13 cellular contexts compared by ENCODE assay signal in the genomic region with DNA sequence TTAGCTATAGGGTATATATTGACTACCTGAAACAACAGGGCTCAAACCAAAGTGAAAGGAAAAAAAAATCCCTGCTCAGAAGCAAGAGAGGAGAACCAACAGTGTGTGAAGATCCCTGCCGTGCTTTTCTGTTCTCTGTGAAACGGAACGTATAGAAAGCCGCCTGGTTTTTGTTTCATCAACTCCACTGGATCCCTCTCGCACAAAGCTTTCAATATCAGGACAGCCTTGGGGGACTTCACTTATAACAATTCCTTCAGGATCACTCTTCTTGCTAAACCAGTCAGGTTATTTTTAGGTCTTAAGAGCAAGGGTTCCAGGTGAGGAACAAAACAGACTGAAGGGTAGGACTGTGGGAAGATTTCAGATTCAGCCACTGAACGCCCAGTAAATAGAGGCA.
DNase-seq lines count a peak whose midpoint lies in the region; ATAC-seq, FAIRE-seq and TF ChIP-seq lines count a peak whose summit lies in the region.
"Had no signal": no experiment of that assay in that cellular context is flagged by ENCODE, and none has a peak within 500 bp of the region (broad histone marks: within the 10 kb centered on the region; RNA-seq: fewer than 3 reads in every experiment).

No MANE protein-coding gene starts in this region.

- no peaks in the 10 kb centered on the region for H3K9me3 Mint-ChIP-seq in Calu3 (ENCODE audit: low read depth, unreplicated experiment)
- H3K9me3 Mint-ChIP-seq in activated CD4-positive, alpha-beta T cell treated with anti-CD3 and anti-CD28 coated beads for 36 hours (ENCODE audit: low read depth), result no peaks in the 10 kb centered on the region

- H3K36me3 ChIP-seq in SJCRH30 (peaks cover 3% of the 10 kb centered on the region; the same call in 1 of the 2 replicates), keratinocyte (ENCODE audit: control insufficient read depth in 2 of 2, extremely low read depth in 1 of 2, insufficient read depth in 2 of 2, low read length in 2 of 2) (no peaks in the 10 kb centered on the region)
- H3K36me3 ChIP-seq: BLaER1 treated with 17β-estradiol and CSF1 and Interleukin-3, amounts not matched to agents 10 nM and 100 nM; ovary; upper lobe of right lung had no signal

- H3K9ac ChIP-seq in keratinocyte (ENCODE audit: control insufficient read depth, extremely low read depth, insufficient read depth, low read length), result peak overlapping the region; percentile 16
- H3K9ac ChIP-seq: BLaER1 treated with 17β-estradiol and CSF1 and Interleukin-3, amounts not matched to agents 10 nM and 100 nM had no signal

- H3K4me1 Mint-ChIP-seq in Calu3 (ENCODE audit: low read depth, unreplicated experiment), result no peaks in the 10 kb centered on the region
- H3K4me1 Mint-ChIP-seq in activated CD4-positive, alpha-beta T cell treated with anti-CD3 and anti-CD28 coated beads for 36 hours, result peaks cover 2% of the 10 kb centered on the region

- H2AFZ ChIP-seq in keratinocyte (ENCODE audit: control insufficient read depth, low read length), result peak overlapping the region; percentile 46

- H3K27me3 ChIP-seq in SJCRH30 (no peaks in the 10 kb centered on the region), keratinocyte (ENCODE audit: control insufficient read depth, extremely low read depth, insufficient read depth, low read length) (no peaks in the 10 kb centered on the region)
- H3K27me3 ChIP-seq: BLaER1 treated with 17β-estradiol and CSF1 and Interleukin-3, amounts not matched to agents 10 nM and 100 nM; ovary; upper lobe of right lung had no signal

- no peak for ATAC-seq in activated CD4-positive, alpha-beta T cell treated with anti-CD3 and anti-CD28 coated beads for 36 hours
- no peak for ATAC-seq in GM21390 (IDR thresholded peaks at IDR 0.05; ENCODE audit: unreplicated experiment)
- ATAC-seq: activated CD8-positive, alpha-beta T cell treated with anti-CD3 and anti-CD28 coated beads, Interleukin-2, amount 10 ng/mL, durations not matched to agents 7 days and 5 days; upper lobe of right lung had no signal

- H4K20me1 ChIP-seq in keratinocyte (ENCODE audit: control insufficient read depth, extremely low read depth, insufficient read depth, low read length), result no peaks in the 10 kb centered on the region
- H4K20me1 ChIP-seq: BLaER1 treated with 17β-estradiol and CSF1 and Interleukin-3, amounts not matched to agents 10 nM and 100 nM had no signal

- H3K27me3 Mint-ChIP-seq in Calu3 (ENCODE audit: unreplicated experiment), result no peaks in the 10 kb centered on the region
- no peaks in the 10 kb centered on the region for H3K27me3 Mint-ChIP-seq in activated CD4-positive, alpha-beta T cell treated with anti-CD3 and anti-CD28 coated beads for 36 hours

- H3K4me1 ChIP-seq in SJCRH30 (peaks cover 12% of the 10 kb centered on the region), keratinocyte (ENCODE audit: control insufficient read depth, extremely low read depth, insufficient read depth, low read length) (peaks cover 8% of the 10 kb centered on the region)
- H3K4me1 ChIP-seq: upper lobe of right lung had no signal

- peak overlapping the region; percentile 25 for H3K4me3 ChIP-seq in SJCRH30
- peak overlapping the region in 1 of 3 experiments; percentile 17 for H3K4me3 ChIP-seq in keratinocyte (ENCODE audit: control insufficient read depth in 2 of 3, extremely low read depth in 1 of 3, insufficient read depth in 2 of 3, low read depth in 1 of 3, low read length in 3 of 3)
- H3K4me3 ChIP-seq: BLaER1 treated with 17β-estradiol and CSF1 and Interleukin-3, amounts not matched to agents 10 nM and 100 nM; ovary; upper lobe of right lung had no signal

- POLR2A ChIA-PET in activated CD4-positive, alpha-beta T cell treated with anti-CD3 and anti-CD28 coated beads for 36 hours (lab: Charles Lee), result no interaction called here

- no TSS peak for BruUV-seq in Calu3 (replicated peaks; lab: Mats Ljungman, UMichigan)

- H3K9me3 ChIP-seq in SJCRH30 (replicated peaks) (no peaks in the 10 kb centered on the region), keratinocyte (ENCODE audit: control insufficient read depth, low read depth, low read length) (no peaks in the 10 kb centered on the region)
- H3K9me3 ChIP-seq: BLaER1 treated with 17β-estradiol and CSF1 and Interleukin-3, amounts not matched to agents 10 nM and 100 nM; ovary; upper lobe of right lung had no signal

- FAIRE-seq in keratinocyte (lab: Jason Lieb, UNC), result no peak

- dilution Hi-C loops in keratinocyte (cut with MboI; ENCODE audit: extremely low pct_ligation_motif_present, low sequenced_read_pairs), result no loop called here

- no peak overlapping the region for H3K4me3 Mint-ChIP-seq in Calu3 (ENCODE audit: low read depth, unreplicated experiment)
- H3K4me3 Mint-ChIP-seq in activated CD4-positive, alpha-beta T cell treated with anti-CD3 and anti-CD28 coated beads for 36 hours, result no peak overlapping the region
- H3K4me3 Mint-ChIP-seq: activated CD8-positive, alpha-beta T cell treated with anti-CD3 and anti-CD28 coated beads, Interleukin-2, amount 10 ng/mL, durations not matched to agents 7 days and 5 days had no signal

- intact Hi-C loops in Calu3 (cut with micrococcal nuclease; ENCODE audit: unreplicated experiment), result no loop called here
- intact Hi-C loops in activated CD4-positive, alpha-beta T cell treated with anti-CD3 and anti-CD28 coated beads for 36 hours (cut with DNase I, micrococcal nuclease), result no loop called here

- no peaks in the 10 kb centered on the region for H3K36me3 Mint-ChIP-seq in Calu3 (ENCODE audit: insufficient read depth, unreplicated experiment)
- H3K36me3 Mint-ChIP-seq in activated CD4-positive, alpha-beta T cell treated with anti-CD3 and anti-CD28 coated beads for 36 hours (ENCODE audit: low read depth), result no peaks in the 10 kb centered on the region

- TF ChIP-seq CTCF in Calu3 (IDR thresholded peaks at IDR 0.05; ENCODE audit: unreplicated experiment) (no peak), keratinocyte (optimal IDR thresholded peaks at IDR 0.05 in 1 of 3, IDR thresholded peaks at IDR 0.05 in 1 of 3, conservative IDR thresholded peaks at IDR 0.05 in 1 of 3; ENCODE audit: extremely low read depth in 1 of 3, insufficient read depth in 2 of 3, low read length in 3 of 3) (no peak)

- H3K79me2 ChIP-seq in keratinocyte (ENCODE audit: control insufficient read depth, insufficient read depth, low read length), result no peaks in the 10 kb centered on the region

- H3K4me2 ChIP-seq in keratinocyte (ENCODE audit: control insufficient read depth, extremely low read depth, insufficient read depth, low read depth, low read length), result peak overlapping the region; percentile 60

- DNase-seq in Calu3 (no peak), NCI-H1694 (lab: John Stamatoyannopoulos, UW) (peak; percentile 42), SJCRH30 (peak in 1 of 2 experiments; percentile 49), keratinocyte (ENCODE audit: low read depth, low spot score) (no peak), activated gamma-delta T cell (lab: John Stamatoyannopoulos, UW) (no peak), NCI-H226 (no peak)
- no peak for DNase-seq in activated CD4-positive, alpha-beta T cell treated with anti-CD3 and anti-CD28 coated beads for 36 hours
- DNase-seq: activated CD8-positive, alpha-beta T cell treated with anti-CD3 and anti-CD28 coated beads, Interleukin-2, amount 10 ng/mL, durations not matched to agents 7 days and 5 days; ovary; upper lobe of right lung had no signal

- H3K27ac Mint-ChIP-seq in Calu3 (ENCODE audit: unreplicated experiment), result peak overlapping the region; percentile 35
- no peak overlapping the region for H3K27ac Mint-ChIP-seq in activated CD4-positive, alpha-beta T cell treated with anti-CD3 and anti-CD28 coated beads for 36 hours
- H3K27ac Mint-ChIP-seq: activated CD8-positive, alpha-beta T cell treated with anti-CD3 and anti-CD28 coated beads, Interleukin-2, amount 10 ng/mL, durations not matched to agents 7 days and 5 days had no signal

- H3K27ac ChIP-seq in SJCRH30 (peak overlapping the region; percentile 17), keratinocyte (ENCODE audit: control insufficient read depth, insufficient read depth, low read length) (no peak overlapping the region)
- H3K27ac ChIP-seq: epithelial cell of prostate, ovary, upper lobe of right lung had no signal

- no peaks in the 10 kb centered on the region for H3K9me1 ChIP-seq in keratinocyte (ENCODE audit: control insufficient read depth, extremely low read depth, insufficient read depth, low read length)

- CTCF ChIA-PET in Calu3 (lab: Charles Lee), result no interaction called here
- CTCF ChIA-PET in activated CD4-positive, alpha-beta T cell treated with anti-CD3 and anti-CD28 coated beads for 36 hours (lab: Charles Lee), result interaction anchor here (0.7 to 1.1 kb wide), 2 partner anchors 22 to 922 kb away, joined by 3 to 4 read pairs; no protein-coding TSS in a partner anchor
